10 cellular contexts compared by ENCODE assay signal in genomic region chr1:64163972-64164371, GRCh38. TPM values are rescaled to one million over a fixed set of nuclear protein-coding genes. Genes with fewer than 3 reads are reported as not detected.
DNase-seq lines count a peak whose midpoint lies in the region; ATAC-seq, FAIRE-seq and TF ChIP-seq lines count a peak whose summit lies in the region.
"Had no signal": no experiment of that assay in that cellular context is flagged by ENCODE, and none has a peak within 500 bp of the region (broad histone marks: within the 10 kb centered on the region; RNA-seq: fewer than 3 reads in every experiment).

No MANE protein-coding gene starts in this region.

- H3K4me3 Mint-ChIP-seq in astrocyte (ENCODE audit: unreplicated experiment) = no peak overlapping the region

- peaks cover 48% of the 10 kb centered on the region for H3K4me1 Mint-ChIP-seq in astrocyte (ENCODE audit: low read depth, unreplicated experiment)

- TF ChIP-seq RAD21 in HepG2 (CRISPR knock-in tag; IDR thresholded peaks at IDR 0.05) = no peak

- H3K27ac ChIP-seq in HepG2 (ENCODE audit: extremely low read length, insufficient read depth, low read length) (no peak overlapping the region), right lobe of liver (no peak overlapping the region), astrocyte (ENCODE audit: low read depth, low read length) (no peak overlapping the region), hepatocyte (no peak overlapping the region), aorta (ENCODE audit: low read depth in 1 of 2, low read length in 2 of 2) (no peak overlapping the region)
- H3K27ac ChIP-seq: SJCRH30 had no signal

- POLR2A ChIA-PET in HepG2 (lab: Yijun Ruan, JAX) = no interaction called here

- H3K9me3 ChIP-seq in HepG2 (ENCODE audit: low read length) (no peaks in the 10 kb centered on the region), right lobe of liver (no peaks in the 10 kb centered on the region), astrocyte (ENCODE audit: insufficient read depth, low read depth, low read length) (no peaks in the 10 kb centered on the region), hepatocyte (ENCODE audit: low read depth) (no peaks in the 10 kb centered on the region), aorta (ENCODE audit: control insufficient read depth, low read length) (no peaks in the 10 kb centered on the region)
- H3K9me3 ChIP-seq: SJCRH30 had no signal

- H3K9ac ChIP-seq in HepG2 (ENCODE audit: insufficient read depth, low read depth, low read length) (no peak overlapping the region), astrocyte (ENCODE audit: low read length) (no peak overlapping the region)

- TF ChIP-seq CTCF in HepG2 (CRISPR knock-in tag; IDR thresholded peaks at IDR 0.05) = no peak
- peak in 2 of 4 donors; percentile 5 to 17 for TF ChIP-seq CTCF in right lobe of liver (IDR thresholded peaks at IDR 0.05)
- TF ChIP-seq CTCF in astrocyte (IDR thresholded peaks at IDR 0.05; ENCODE audit: insufficient read depth, low read depth, low read length) = peak; percentile 49
- TF ChIP-seq CTCF in hepatocyte (IDR thresholded peaks at IDR 0.05; ENCODE audit: poor library complexity) = peak; percentile 57

- no peaks in the 10 kb centered on the region for H3K27me3 Mint-ChIP-seq in astrocyte (ENCODE audit: low read depth, unreplicated experiment)

- CTCF ChIA-PET in HepG2 (lab: Yijun Ruan, JAX; ENCODE audit: low intra/inter-chr PET ratio, low total read pairs) = no interaction called here

- H3K36me3 Mint-ChIP-seq in astrocyte (ENCODE audit: low read depth, unreplicated experiment) = peaks cover 31% of the 10 kb centered on the region

- FAIRE-seq in HepG2 (lab: Jason Lieb, UNC) = no peak
- no peak for FAIRE-seq in astrocyte (lab: Jason Lieb, UNC)

- H2AFZ ChIP-seq in HepG2 (ENCODE audit: low read length) (no peak overlapping the region), astrocyte (ENCODE audit: low read depth, low read length) (no peak overlapping the region), hepatocyte (no peak overlapping the region)

- no peak for DNase-seq in HepG2 (ENCODE audit: low spot score)
- DNase-seq in right lobe of liver = no peak
- DNase-seq in astrocyte (ENCODE audit: low read depth) = peak; percentile 46
- peak; percentile 26 for DNase-seq in hepatocyte (ENCODE audit: low spot score)
- no peak for DNase-seq in aorta
- no peak for DNase-seq in NCI-H1436 treated with DMSO at 0.1 percent for 48 hours (lab: John Stamatoyannopoulos, UW)
- no peak for DNase-seq in DMS79 treated with DMSO at 0.1 percent for 48 hours (lab: John Stamatoyannopoulos, UW)

- no peak for TF ChIP-seq EP300 in HepG2 (IDR thresholded peaks at IDR 0.05; ENCODE audit: low read depth in 2 of 2, low read length in 2 of 2)
- TF ChIP-seq EP300 in HepG2 (CRISPR knock-in tag; IDR thresholded peaks at IDR 0.05; ENCODE audit: borderline replicate concordance) = no peak

- 38% methylated on average over 1 of the region's 1 CpG for WGBS in HepG2 (ENCODE audit: low lambda C conversion rate)
- WGBS in right lobe of liver (ENCODE audit: insufficient coverage, low coverage, low lambda C conversion rate, missing lambda C conversion rate) = 57% methylated on average over 1 of the region's 1 CpG
- WGBS in hepatocyte (ENCODE audit: low lambda C conversion rate, missing lambda C conversion rate) = 31% methylated on average over 1 of the region's 1 CpG
- 6 to 11% methylated on average over 1 of the region's 1 CpG for WGBS in aorta, 2 donors

- in situ Hi-C loops in HepG2 (cut with HindIII; ENCODE audit: extremely low pct_ligation_motif_present, low pct_unique_long_range_greater_than_20kb) = no loop called here

- H3K79me2 ChIP-seq in HepG2 (ENCODE audit: insufficient read depth, low read length) (no peaks in the 10 kb centered on the region), astrocyte (ENCODE audit: insufficient read depth, low read length) (no peaks in the 10 kb centered on the region), hepatocyte (no peaks in the 10 kb centered on the region)

- no peak for TF ChIP-seq POLR2A in HepG2 (IDR thresholded peaks at IDR 0.05; ENCODE audit: insufficient read depth in 1 of 2, low read depth in 2 of 2, low read length in 2 of 2)
- TF ChIP-seq POLR2A in right lobe of liver (IDR thresholded peaks at IDR 0.05) = no peak

- no TSS peak for BruUV-seq in HepG2 (replicated peaks; lab: Mats Ljungman, UMichigan)

- H3K4me3 ChIP-seq in HepG2 (replicated peaks in 1 of 3; ENCODE audit: insufficient read depth in 1 of 3, low read depth in 2 of 3, low read length in 3 of 3) = no peak overlapping the region
- H3K4me3 ChIP-seq in right lobe of liver = no peak overlapping the region
- no peak overlapping the region for H3K4me3 ChIP-seq in astrocyte (ENCODE audit: insufficient read depth, low read depth, low read length)
- H3K4me3 ChIP-seq in hepatocyte = no peak overlapping the region
- H3K4me3 ChIP-seq in aorta (ENCODE audit: low read length in 2 of 2) = no peak overlapping the region
- H3K4me3 ChIP-seq: SJCRH30 had no signal

- peaks cover 2% of the 10 kb centered on the region for H3K9me3 Mint-ChIP-seq in astrocyte (ENCODE audit: unreplicated experiment)

- ATAC-seq in HepG2 = no peak
- no peak for ATAC-seq in right lobe of liver
- ATAC-seq in aorta (ENCODE audit: low FRiP score) = peak; percentile 51
- ATAC-seq in GM21447 (IDR thresholded peaks at IDR 0.05; ENCODE audit: unreplicated experiment) = no peak

- H3K4me2 ChIP-seq in HepG2 (ENCODE audit: low read depth, low read length) (no peak overlapping the region), astrocyte (ENCODE audit: low read length) (no peak overlapping the region), hepatocyte (no peak overlapping the region)

- H3K36me3 ChIP-seq in HepG2 (replicated peaks in 1 of 2; ENCODE audit: control insufficient read depth in 1 of 2, insufficient read depth in 2 of 2, low read length in 2 of 2) (no peaks in the 10 kb centered on the region), right lobe of liver (no peaks in the 10 kb centered on the region), astrocyte (ENCODE audit: insufficient read depth, low read length) (peaks cover 6% of the 10 kb centered on the region), hepatocyte (replicated peaks; ENCODE audit: insufficient read depth, low read depth) (no peaks in the 10 kb centered on the region), aorta (ENCODE audit: control insufficient read depth in 1 of 2, insufficient read depth in 2 of 2, low read length in 1 of 2) (no peaks in the 10 kb centered on the region)
- H3K36me3 ChIP-seq: SJCRH30 had no signal

- H4K20me1 ChIP-seq in HepG2 (ENCODE audit: insufficient read depth, low read length) = no peaks in the 10 kb centered on the region
- no peaks in the 10 kb centered on the region for H4K20me1 ChIP-seq in astrocyte (ENCODE audit: insufficient read depth, low read length)
- no peaks in the 10 kb centered on the region for H4K20me1 ChIP-seq in hepatocyte (ENCODE audit: insufficient read depth, poor library complexity, severe bottlenecking)

- intact Hi-C loops in HepG2 (cut with micrococcal nuclease; ENCODE audit: unreplicated experiment) = no loop called here
- intact Hi-C loops in right lobe of liver (cut with DNase I) = no loop called here
- intact Hi-C loops in aorta (cut with DNase I) = loop anchor here in 1 of 2 donors (10.0 kb wide), 1 partner anchor 389 kb away; the partner anchor contains the start of gene ROR1

- no peaks in the 10 kb centered on the region for H3K9me2 ChIP-seq in hepatocyte (replicated peaks; ENCODE audit: insufficient read depth)

- no peaks in the 10 kb centered on the region for H3K27me3 ChIP-seq in HepG2 (ENCODE audit: control insufficient read depth in 1 of 2, insufficient read depth in 2 of 2, low read length in 2 of 2)
- H3K27me3 ChIP-seq in right lobe of liver = no peaks in the 10 kb centered on the region
- H3K27me3 ChIP-seq in astrocyte (ENCODE audit: insufficient read depth, low read length) = no peaks in the 10 kb centered on the region
- H3K27me3 ChIP-seq in hepatocyte = no peaks in the 10 kb centered on the region
- no peaks in the 10 kb centered on the region for H3K27me3 ChIP-seq in aorta (ENCODE audit: control insufficient read depth in 1 of 2, insufficient read depth in 2 of 2, low read length in 1 of 2)
- H3K27me3 ChIP-seq: SJCRH30 had no signal

- H3K4me1 ChIP-seq in HepG2 (ENCODE audit: insufficient read depth, low read length) (no peaks in the 10 kb centered on the region), right lobe of liver (no peaks in the 10 kb centered on the region), astrocyte (ENCODE audit: insufficient read depth, low read length) (peaks cover 7% of the 10 kb centered on the region), hepatocyte (ENCODE audit: insufficient read depth) (peaks cover 11% of the 10 kb centered on the region), aorta (ENCODE audit: control insufficient read depth in 1 of 2, insufficient read depth in 2 of 2, low read length in 2 of 2) (peaks cover 6 to 10% of the 10 kb centered on the region in 2 donors)
- H3K4me1 ChIP-seq: SJCRH30 had no signal

- peak overlapping the region; percentile 14 for H3K27ac Mint-ChIP-seq in astrocyte (ENCODE audit: unreplicated experiment)

TF ChIP-seq in HepG2, 621 proteins besides CTCF, POLR2A, EP300 and RAD21 (continues in another document):
- TF ChIP-seq ZBTB7A (CRISPR knock-in tag; IDR thresholded peaks at IDR 0.05) = no peak

RNA-seq across cellular contexts. Expression of gene UBE2U, which starts 39.5 kb away (rescaled TPM):
- total RNA-seq in HepG2 (2016; rRNA removed; fragmentation: Illumina TruSeq; extraction: Trizol) (not detected in 2 replicates), right lobe of liver (not detected), astrocyte (not detected in 2 replicates), hepatocyte (not detected in 2 replicates), aorta (not detected)
- not detected in 2 replicates for total RNA-seq in HepG2 (2016; cell fraction: cytosol; rRNA removed; fragmentation: Illumina TruSeq; extraction: Trizol; ENCODE audit: low read depth)
- total RNA-seq in HepG2 (2016; cell fraction: insoluble cytoplasmic fraction; rRNA removed; fragmentation: Illumina TruSeq; extraction: Trizol) = not detected in 2 replicates
- total RNA-seq in HepG2 (2016; cell fraction: membrane; rRNA removed; fragmentation: Illumina TruSeq; extraction: Trizol) = not detected in 2 replicates
- total RNA-seq in HepG2 (2016; cell fraction: nucleus; rRNA removed; fragmentation: Illumina TruSeq; extraction: Trizol) = not detected in 2 replicates
- polyA plus RNA-seq in HepG2 (2011; rRNA removed) (not detected in 2 replicates), hepatocyte (0.21 TPM in 1 of 2 replicates, not detected in the other), aorta (not detected)
- not detected in 2 replicates for polyA plus RNA-seq in HepG2 (2011; cell fraction: cytosol; rRNA removed)
- not detected in 2 replicates for polyA plus RNA-seq in HepG2 (2011; cell fraction: nucleus; rRNA removed)
- polyA plus RNA-seq in HepG2 (2012) = not detected in 2 replicates
- polyA plus RNA-seq in HepG2 (2016; cell fraction: cytosol; fragmentation: Illumina TruSeq; extraction: Trizol; ENCODE audit: low read depth) = not detected in 2 replicates
- polyA plus RNA-seq in HepG2 (2016; cell fraction: insoluble cytoplasmic fraction; fragmentation: Illumina TruSeq; extraction: Trizol; ENCODE audit: low read depth) = not detected in 2 replicates
- not detected in 2 replicates for polyA plus RNA-seq in HepG2 (2016; cell fraction: membrane; fragmentation: Illumina TruSeq; extraction: Trizol; ENCODE audit: low read depth)
- not detected in 2 replicates for polyA plus RNA-seq in HepG2 (2016; cell fraction: nucleus; fragmentation: Illumina TruSeq; extraction: Trizol; ENCODE audit: insufficient read depth, low read depth)
- polyA minus RNA-seq in HepG2 (2011; rRNA and poly(A)+ RNA removed; ENCODE audit: low replicate concordance) = not detected in 2 replicates
- polyA minus RNA-seq in HepG2 (2011; cell fraction: cytosol; rRNA and poly(A)+ RNA removed) = not detected in 2 replicates
- not detected in 2 replicates for polyA minus RNA-seq in HepG2 (2011; cell fraction: nucleus; rRNA and poly(A)+ RNA removed)
- total RNA-seq: SJCRH30, temporal lobe had no signal

Comparison
In these comparisons a context has a peak if more than half of its experiments do, and no peak if none do; other contexts are left out.
1. DNase-seq: peak in astrocyte (single experiment) and hepatocyte (single experiment); none in HepG2 (single experiment), right lobe of liver (0 of 3), aorta (0 of 2), NCI-H1436 treated with DMSO at 0.1 percent for 48 hours (single experiment) and DMS79 treated with DMSO at 0.1 percent for 48 hours (single experiment).